In genomic region chr2:56132138-56132537, GRCh38 we compare ENCODE assay signal across 8 cellular contexts. TPM values are rescaled to one million over a fixed set of nuclear protein-coding genes. Genes with fewer than 3 reads are reported as not detected.
DNase-seq lines count a peak whose midpoint lies in the region; ATAC-seq and TF ChIP-seq lines count a peak whose summit lies in the region.

No MANE protein-coding gene starts in this region.

- CTCF ChIA-PET in HEK293 (lab: Yijun Ruan, JAX), result no interaction called here

- TF ChIP-seq CTCF in HEK293 (tag by site-specific recombination; IDR thresholded peaks at IDR 0.05) (0 out of 2 replicates have a peak, but pooled peaks have one; percentile 32), neural cell (IDR thresholded peaks at IDR 0.05; ENCODE audit: poor library complexity, severe bottlenecking) (peak; percentile 83)

- no peaks in the 10 kb centered on the region for H3K27me3 ChIP-seq in neural cell (ENCODE audit: insufficient read depth, low read depth, low read length)

- H3K4me3 ChIP-seq in HEK293 (ENCODE audit: low read depth, low read length), result no peak overlapping the region
- no peak overlapping the region for H3K4me3 ChIP-seq in neural cell (ENCODE audit: low read length)

- H3K4me1 ChIP-seq in HEK293 (ENCODE audit: control insufficient read depth, insufficient read depth, low read length), result no peaks in the 10 kb centered on the region; the same call in 1 of the 2 replicates

- H3F3A ChIP-seq in neural cell (ENCODE audit: insufficient read depth, low read length, poor library complexity, severe bottlenecking), result no peaks in the 10 kb centered on the region

- peak; percentile 91 for TF ChIP-seq RAD21 in neural cell (conservative IDR thresholded peaks at IDR 0.05)

- peak; percentile 37 for DNase-seq in D341Med (ENCODE audit: low spot score)
- peak; percentile 65 for DNase-seq in NCI-H69 (lab: John Stamatoyannopoulos, UW)
- peak; percentile 70 for DNase-seq in dedifferentiated amniotic fluid mesenchymal stem cell (ENCODE audit: extremely low spot score)
- no peak for DNase-seq in T1000 (lab: John Stamatoyannopoulos, UW)
- DNase-seq in islet precursor cell, result no peak

- no peaks in the 10 kb centered on the region for H4K20me1 ChIP-seq in neural cell (ENCODE audit: insufficient read depth)

- H3K36me3 ChIP-seq in HEK293 (ENCODE audit: control insufficient read depth in 2 of 2, insufficient read depth in 1 of 2, low read length in 2 of 2) (no peaks in the 10 kb centered on the region), neural cell (ENCODE audit: insufficient read depth, low read length) (no peaks in the 10 kb centered on the region)

- no peak for TF ChIP-seq EP300 in neural cell (conservative IDR thresholded peaks at IDR 0.05; ENCODE audit: poor library complexity, severe bottlenecking)

- no peaks in the 10 kb centered on the region for H3K79me2 ChIP-seq in neural cell (replicated peaks; ENCODE audit: insufficient read depth, low read length)

- POLR2A ChIA-PET in HEK293 (lab: Yijun Ruan, JAX), result no interaction called here

- H3K27ac ChIP-seq in HEK293 (ENCODE audit: extremely low read depth, low read depth, low read length) (no peak overlapping the region), neural cell (ENCODE audit: low read length) (no peak overlapping the region)

- no peak overlapping the region for H3K9ac ChIP-seq in neural cell (ENCODE audit: low read length)

- H3K9me3 ChIP-seq in HEK293 (ENCODE audit: control insufficient read depth, insufficient read depth, low read depth, low read length), result no peaks in the 10 kb centered on the region
- no peaks in the 10 kb centered on the region for H3K9me3 ChIP-seq in neural cell (ENCODE audit: low read length)

- no peak for ATAC-seq in GM21423 (IDR thresholded peaks at IDR 0.05; ENCODE audit: unreplicated experiment)

- H3K9me2 ChIP-seq in neural cell (ENCODE audit: insufficient read depth, low read length), result no peaks in the 10 kb centered on the region

- no peak overlapping the region for H2AFZ ChIP-seq in neural cell (ENCODE audit: low read depth, low read length)

- no peak overlapping the region for H3K4me2 ChIP-seq in neural cell (ENCODE audit: low read length)

TF ChIP-seq in HEK293, 187 proteins besides CTCF, POLR2A, EP300 and RAD21:
- no peak for TF ChIP-seq ZNF549 (tag by site-specific recombination; IDR thresholded peaks at IDR 0.05)
- TF ChIP-seq ZBTB17 (tag by site-specific recombination; IDR thresholded peaks at IDR 0.05), result peak; percentile 29; the same call in 1 of the 2 replicates
- peak; percentile 77 for TF ChIP-seq ZNF654 (tag by site-specific recombination; IDR thresholded peaks at IDR 0.05; ENCODE audit: low read depth)
- TF ChIP-seq PRDM1 (tag by site-specific recombination; IDR thresholded peaks at IDR 0.05), result peak; percentile 47; the same call in 1 of the 2 replicates

TF ChIP-seq in neural cell, 6 proteins besides CTCF, POLR2A, EP300 and RAD21:
- TF ChIP-seq TAF1 (IDR thresholded peaks at IDR 0.05; ENCODE audit: low read depth) (no peak), SMC3 (conservative IDR thresholded peaks at IDR 0.05; ENCODE audit: poor library complexity) (peak; percentile 89)

RNA-seq across cellular contexts. Expression of gene CCDC85A, which starts 51.7 kb away (rescaled TPM):
- polyA plus RNA-seq in neural cell, result 24.7 and 30.6 TPM in 2 replicates
- polyA minus RNA-seq in neural cell, result 55.5 and 58.1 TPM in 2 replicates

Comparison
In these comparisons a context has a peak if more than half of its experiments do, and no peak if none do; other contexts are left out.
1. DNase-seq: peak in D341Med (single experiment), NCI-H69 (single experiment) and dedifferentiated amniotic fluid mesenchymal stem cell (single experiment); none in T1000 (single experiment) and islet precursor cell (single experiment).